ENCODE assay signal across 22 cellular contexts in the genomic region with DNA sequence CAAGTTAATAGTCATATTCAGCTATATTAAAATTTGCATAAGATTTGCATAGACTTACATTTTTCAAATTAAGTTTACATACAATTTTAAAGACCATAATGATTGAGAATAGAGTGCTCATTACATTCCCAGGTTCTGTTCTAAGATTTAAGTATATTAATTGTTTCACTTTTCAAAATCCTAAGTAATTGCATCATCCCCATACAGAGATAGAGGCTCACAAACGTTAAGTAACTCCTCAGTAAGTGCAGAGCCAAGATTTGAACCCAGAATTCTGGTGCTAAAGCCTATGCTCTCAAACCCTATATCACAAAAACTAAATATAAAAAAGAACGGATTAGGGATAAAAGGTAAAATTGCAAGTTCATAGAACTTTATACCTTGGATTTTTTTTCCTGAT. TPM values are rescaled to one million over a fixed set of nuclear protein-coding genes. Genes with fewer than 3 reads are reported as not detected.
DNase-seq lines count a peak whose midpoint lies in the region; ATAC-seq, FAIRE-seq and TF ChIP-seq lines count a peak whose summit lies in the region.
"Had no signal": no experiment of that assay in that cellular context is flagged by ENCODE, and none has a peak within 500 bp of the region (broad histone marks: within the 10 kb centered on the region; RNA-seq: fewer than 3 reads in every experiment).

No MANE protein-coding gene starts in this region.

- TF ChIP-seq CTCF in hepatocyte (IDR thresholded peaks at IDR 0.05; ENCODE audit: poor library complexity) (no peak), uterus (IDR thresholded peaks at IDR 0.05) (no peak)
- no peak for TF ChIP-seq CTCF in CD8-positive, alpha-beta T cell (IDR thresholded peaks at IDR 0.05)

- H3K79me2 ChIP-seq in hepatocyte: peaks cover 2% of the 10 kb centered on the region

- peaks cover 18% of the 10 kb centered on the region for H3K4me1 Mint-ChIP-seq in CD8-positive, alpha-beta T cell (ENCODE audit: low read depth)

- no peaks in the 10 kb centered on the region for H3K27me3 ChIP-seq in adipocyte (replicated peaks; ENCODE audit: control insufficient read depth, insufficient read depth, low read length)
- peaks cover 33% of the 10 kb centered on the region for H3K27me3 ChIP-seq in hepatocyte
- no peaks in the 10 kb centered on the region for H3K27me3 ChIP-seq in rectal smooth muscle tissue (ENCODE audit: control insufficient read depth, insufficient read depth, low read length)
- peaks cover 0 to 6% (median 0%) of the 10 kb centered on the region in 5 donors for H3K27me3 ChIP-seq in subcutaneous abdominal adipose tissue (ENCODE audit: control insufficient read depth in 5 of 5, insufficient read depth in 4 of 5, low read length in 5 of 5)
- H3K27me3 ChIP-seq in CD8-positive, alpha-beta T cell (ENCODE audit: insufficient read depth, low read length): peaks cover 16% of the 10 kb centered on the region
- H3K27me3 ChIP-seq in uterus: no peaks in the 10 kb centered on the region

- FAIRE-seq in HTR-8/SVneo (lab: Jason Lieb, UNC): no peak
- FAIRE-seq: A204.1, H54 had no signal

- no peaks in the 10 kb centered on the region for H3K36me3 Mint-ChIP-seq in CD8-positive, alpha-beta T cell
- H3K36me3 Mint-ChIP-seq: CD4-positive, CD25-positive, alpha-beta regulatory T cell had no signal

- H3K4me3 Mint-ChIP-seq in CD8-positive, alpha-beta T cell: no peak overlapping the region
- H3K4me3 Mint-ChIP-seq: CD4-positive, CD25-positive, alpha-beta regulatory T cell had no signal

- H3K27ac ChIP-seq in hepatocyte (no peak overlapping the region), rectal smooth muscle tissue (ENCODE audit: low read depth, low read length) (peak overlapping the region; percentile 84), subcutaneous abdominal adipose tissue (ENCODE audit: low read depth, low read length) (peak overlapping the region; percentile 84), uterus (no peak overlapping the region)
- H3K27ac ChIP-seq in CD8-positive, alpha-beta T cell (ENCODE audit: low read depth, low read length): no peak overlapping the region
- H3K27ac ChIP-seq: HL-60 had no signal

- H3K9me3 Mint-ChIP-seq in CD8-positive, alpha-beta T cell: no peaks in the 10 kb centered on the region
- H3K9me3 Mint-ChIP-seq: GM23338 had no signal

- H3K4me3 ChIP-seq in adipocyte (ENCODE audit: low read length) (peak overlapping the region; percentile 90), hepatocyte (no peak overlapping the region), rectal smooth muscle tissue (ENCODE audit: low read length) (no peak overlapping the region), subcutaneous abdominal adipose tissue (ENCODE audit: low read depth in 1 of 5, low read length in 5 of 5) (peak overlapping the region; percentile 80 to 96 (median 88)), uterus (no peak overlapping the region)
- H3K4me3 ChIP-seq in CD8-positive, alpha-beta T cell (ENCODE audit: low read depth, low read length): no peak overlapping the region
- H3K4me3 ChIP-seq: GM23338 had no signal

- H3K9me3 ChIP-seq in adipocyte (ENCODE audit: control insufficient read depth, low read length) (no peaks in the 10 kb centered on the region), hepatocyte (ENCODE audit: low read depth) (no peaks in the 10 kb centered on the region), subcutaneous abdominal adipose tissue (ENCODE audit: control insufficient read depth in 5 of 5, low read length in 5 of 5) (peaks cover 0 to 2% (median 0%) of the 10 kb centered on the region in 5 donors), uterus (no peaks in the 10 kb centered on the region)
- no peaks in the 10 kb centered on the region for H3K9me3 ChIP-seq in CD8-positive, alpha-beta T cell (ENCODE audit: low read length)
- H3K9me3 ChIP-seq: BE2C, Caco-2 had no signal

- no peak for TF ChIP-seq POLR2A in uterus (IDR thresholded peaks at IDR 0.05)

- peak overlapping the region; percentile 100 for H3K4me2 ChIP-seq in hepatocyte

- POLR2A ChIA-PET in CD8-positive, alpha-beta T cell (lab: Charles Lee): no interaction called here

- H2AFZ ChIP-seq in hepatocyte: no peak overlapping the region
- H2AFZ ChIP-seq: GM23338 had no signal

- CTCF ChIA-PET in CD8-positive, alpha-beta T cell (lab: Charles Lee): interaction anchor here (1.2 to 1.9 kb wide), 2 partner anchors 22 to 139 kb away, joined by 3 to 5 read pairs; no protein-coding TSS in a partner anchor

- peaks cover 38% of the 10 kb centered on the region for H3K4me1 ChIP-seq in adipocyte (ENCODE audit: control insufficient read depth, insufficient read depth, low read length)
- peaks cover 8% of the 10 kb centered on the region for H3K4me1 ChIP-seq in hepatocyte (ENCODE audit: insufficient read depth)
- peaks cover 22% of the 10 kb centered on the region for H3K4me1 ChIP-seq in rectal smooth muscle tissue (ENCODE audit: control insufficient read depth, insufficient read depth, low read length)
- peaks cover 5 to 64% (median 59%) of the 10 kb centered on the region in 5 donors for H3K4me1 ChIP-seq in subcutaneous abdominal adipose tissue (ENCODE audit: control insufficient read depth in 5 of 5, insufficient read depth in 5 of 5, low read length in 5 of 5)
- H3K4me1 ChIP-seq in CD8-positive, alpha-beta T cell (ENCODE audit: insufficient read depth, low read length): peaks cover 11% of the 10 kb centered on the region
- H3K4me1 ChIP-seq in uterus: no peaks in the 10 kb centered on the region
- H3K4me1 ChIP-seq: BE2C had no signal

- no peak for ATAC-seq in CD8-positive, alpha-beta T cell
- ATAC-seq: GM23338 had no signal

- H4K20me1 ChIP-seq in hepatocyte (ENCODE audit: insufficient read depth, poor library complexity, severe bottlenecking): no peaks in the 10 kb centered on the region

- H3K27ac Mint-ChIP-seq in CD8-positive, alpha-beta T cell: no peak overlapping the region
- H3K27ac Mint-ChIP-seq: CD4-positive, CD25-positive, alpha-beta regulatory T cell; GM23338 had no signal

- WGBS in hepatocyte (ENCODE audit: low lambda C conversion rate, missing lambda C conversion rate): 69% methylated on average over 2 of the region's 2 CpGs

- peaks cover 58% of the 10 kb centered on the region for H3K27me3 Mint-ChIP-seq in CD8-positive, alpha-beta T cell (ENCODE audit: low read depth)

- H3K9ac ChIP-seq in adipocyte (ENCODE audit: low read length) (peak overlapping the region; percentile 93), rectal smooth muscle tissue (ENCODE audit: low read length) (no peak overlapping the region), subcutaneous abdominal adipose tissue (ENCODE audit: low read length in 5 of 5) (peak overlapping the region; percentile 7 to 91 (median 79))

- intact Hi-C loops in CD8-positive, alpha-beta T cell (cut with DNase I, micrococcal nuclease): no loop called here
- intact Hi-C loops in uterus (cut with DNase I; ENCODE audit: low total_unique reads): no loop called here

- H3K36me3 ChIP-seq in adipocyte (ENCODE audit: control insufficient read depth, insufficient read depth, low read length, severe bottlenecking) (peaks cover 8% of the 10 kb centered on the region), hepatocyte (replicated peaks; ENCODE audit: insufficient read depth, low read depth) (no peaks in the 10 kb centered on the region), rectal smooth muscle tissue (ENCODE audit: control insufficient read depth, insufficient read depth, low read length) (no peaks in the 10 kb centered on the region), subcutaneous abdominal adipose tissue (ENCODE audit: control insufficient read depth in 5 of 5, insufficient read depth in 5 of 5, low read length in 5 of 5) (peaks cover 0 to 3% (median 0%) of the 10 kb centered on the region in 5 donors), uterus (no peaks in the 10 kb centered on the region)
- H3K36me3 ChIP-seq in CD8-positive, alpha-beta T cell (ENCODE audit: insufficient read depth, low read length): no peaks in the 10 kb centered on the region
- H3K36me3 ChIP-seq: BE2C had no signal

- no peak for DNase-seq in adipocyte (ENCODE audit: low read depth)
- DNase-seq in hepatocyte (ENCODE audit: low spot score): no peak
- DNase-seq in CD8-positive, alpha-beta T cell: no peak
- no peak for DNase-seq in HTR-8/SVneo (ENCODE audit: insufficient read length, low spot score)
- no peak for DNase-seq in T-helper 2 cell
- DNase-seq in uterus: no peak
- DNase-seq: ACHN; BE2C; C1 segment of cervical spinal cord; Caco-2; CD4-positive, CD25-positive, alpha-beta regulatory T cell; DMS153; DMS79; GF-D8; HCEC 1CT had no signal

- no peaks in the 10 kb centered on the region for H3K9me2 ChIP-seq in hepatocyte (replicated peaks; ENCODE audit: insufficient read depth)

RNA-seq across cellular contexts. Expression of a gene that starts 2.1 kb away (rescaled TPM):
- 22.8 and 24.4 TPM in 2 replicates for total RNA-seq in hepatocyte
- polyA plus RNA-seq in hepatocyte: 17.6 and 22.3 TPM in 2 replicates
- total RNA-seq in CD8-positive, alpha-beta T cell: not detected
- 10 to 100 TPM in 2 of 4 donors, 1 to 10 TPM in 2; 8.4 to 32.9 (median 16.9) TPM for total RNA-seq in uterus
- total RNA-seq: CD4-positive, CD25-positive, alpha-beta regulatory T cell; HT1080 had no signal
- polyA plus RNA-seq: CD4-positive, CD25-positive, alpha-beta regulatory T cell had no signal

RNA-seq across cellular contexts. Expression of a gene that starts 38.4 kb away (rescaled TPM):
- 181 and 194 TPM in 2 replicates for total RNA-seq in hepatocyte
- 61.9 and 70.2 TPM in 2 replicates for polyA plus RNA-seq in hepatocyte
- not detected for total RNA-seq in CD8-positive, alpha-beta T cell
- total RNA-seq in uterus: under 1 TPM in 1 of 4 donors, not detected in 3; 0.21 TPM
- total RNA-seq: CD4-positive, CD25-positive, alpha-beta regulatory T cell; GM23338; HT1080 had no signal
- polyA plus RNA-seq: CD4-positive, CD25-positive, alpha-beta regulatory T cell had no signal

Comparison
In these comparisons a context has a peak if more than half of its experiments do, and no peak if none do; other contexts are left out.
1. H3K4me3 ChIP-seq: peak in adipocyte (single experiment) and subcutaneous abdominal adipose tissue (5 of 5); none in hepatocyte (single experiment), rectal smooth muscle tissue (single experiment), CD8-positive, alpha-beta T cell (single experiment) and uterus (0 of 2).
2. H3K27ac ChIP-seq: peak in rectal smooth muscle tissue (single experiment) and subcutaneous abdominal adipose tissue (single experiment); none in hepatocyte (single experiment), CD8-positive, alpha-beta T cell (single experiment) and uterus (0 of 2).
3. RNA of a gene that starts 2.1 kb away (total RNA-seq): 8.4 to 32.9 TPM in uterus and 22.8 to 24.4 TPM in hepatocyte; not detected in CD8-positive, alpha-beta T cell; every median in the first group is over 4 times any median in the second.
4. RNA of a gene that starts 38.4 kb away (total RNA-seq): 181 to 194 TPM in hepatocyte; 0.21 TPM in uterus and not detected in CD8-positive, alpha-beta T cell; every median in the first group is over 100 times any median in the second.